7 cellular contexts compared by ENCODE assay signal in the genomic region with DNA sequence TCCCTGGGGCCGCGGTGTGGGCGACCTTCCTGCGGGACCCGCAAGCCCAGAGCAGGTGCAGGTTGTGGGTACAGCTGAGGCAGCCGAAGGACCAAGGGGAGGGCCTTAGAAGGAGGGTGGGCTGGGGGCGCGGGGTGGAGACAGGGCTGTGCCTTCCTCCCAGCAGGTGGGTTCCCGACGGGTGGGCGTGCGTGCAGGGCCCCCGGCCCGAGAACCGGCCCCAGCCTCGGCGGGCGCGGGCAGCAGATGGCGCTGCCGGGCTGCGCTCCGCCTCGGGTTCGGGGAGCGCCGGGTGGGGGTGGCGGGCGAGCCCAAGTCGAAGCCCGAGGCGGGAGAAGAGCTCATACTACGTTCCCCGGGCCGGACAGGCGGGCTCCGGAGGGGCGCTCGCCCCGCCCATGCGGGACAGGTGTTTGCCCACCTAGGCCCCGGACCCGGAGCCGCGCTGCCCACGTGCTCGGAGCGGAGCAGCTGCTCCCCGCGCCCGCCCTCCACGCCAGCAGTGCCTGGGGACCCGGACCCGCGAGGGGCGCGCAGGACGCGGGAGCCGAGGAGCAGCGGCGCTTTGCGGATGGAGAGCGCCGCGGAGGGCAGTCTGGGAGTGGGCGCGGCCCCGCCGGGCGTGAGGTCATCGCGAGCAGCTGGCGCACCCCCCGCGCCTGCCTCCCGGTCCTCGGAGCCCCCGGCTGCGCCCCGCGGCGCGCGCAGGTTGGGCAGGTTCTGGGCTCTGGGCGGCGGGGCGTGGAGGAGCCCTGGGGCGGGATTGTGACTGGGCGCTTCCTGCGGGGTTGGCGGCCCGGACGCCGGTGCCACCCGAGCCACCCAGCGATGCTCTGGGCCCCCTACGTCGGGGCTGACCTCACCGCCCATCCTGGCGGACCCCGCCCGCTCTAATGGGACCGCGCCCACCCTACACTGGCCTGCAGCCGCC. TPM values are rescaled to one million over a fixed set of nuclear protein-coding genes. Genes with fewer than 3 reads are reported as not detected.
DNase-seq lines count a peak whose midpoint lies in the region; ATAC-seq and TF ChIP-seq lines count a peak whose summit lies in the region.

No MANE protein-coding gene starts in this region.

- H3K4me1 ChIP-seq in esophagus squamous epithelium (peaks cover 22 to 32% (median 28%) of the 10 kb centered on the region in 3 donors), upper lobe of right lung (peaks cover 24% of the 10 kb centered on the region)

- TF ChIP-seq CTCF in GM10266 (IDR thresholded peaks at IDR 0.05; ENCODE audit: control insufficient read depth, insufficient read depth, low read depth, missing control alignments) (peak; percentile 79), esophagus squamous epithelium (IDR thresholded peaks at IDR 0.05) (peak; percentile 54 to 83 (median 72)), upper lobe of right lung (IDR thresholded peaks at IDR 0.05) (peak; percentile 70)
- TF ChIP-seq CTCF in activated CD8-positive, alpha-beta T cell treated with anti-CD3 and anti-CD28 coated beads for 36 hours (IDR thresholded peaks at IDR 0.05) = peak; percentile 87

- WGBS in esophagus squamous epithelium, 2 donors = 0% methylated on average over 4 to 6 of the region's 106 CpGs

- DNase-seq in GM10266 (ENCODE audit: extremely low spot score) (peak; percentile 88), NCI-H1105 (lab: John Stamatoyannopoulos, UW) (peak; percentile 65), esophagus squamous epithelium (lab: John Stamatoyannopoulos, UW) (no peak), upper lobe of right lung (peak; percentile 83)
- peak; percentile 60 for DNase-seq in activated CD8-positive, alpha-beta T cell treated with anti-CD3 and anti-CD28 coated beads for 36 hours
- DNase-seq in natural killer cell treated with Interleukin-12 subunit alpha and Interleukin-12 subunit beta and Interleukin-15 and Interleukin-18, amount 100 ng/mL, for 72 hours (ENCODE audit: low spot score) = no peak

- H3K36me3 Mint-ChIP-seq in activated CD8-positive, alpha-beta T cell treated with anti-CD3 and anti-CD28 coated beads for 36 hours (ENCODE audit: low read depth) = no peaks in the 10 kb centered on the region
- H3K36me3 Mint-ChIP-seq in natural killer cell treated with Interleukin-12 subunit alpha and Interleukin-12 subunit beta and Interleukin-15 and Interleukin-18, amount 100 ng/mL, for 72 hours = no peaks in the 10 kb centered on the region

- TF ChIP-seq POLR2A in esophagus squamous epithelium (IDR thresholded peaks at IDR 0.05) = no peak

- H3K27ac ChIP-seq in esophagus squamous epithelium = peak overlapping the region in 3 of 4 donors; percentile 9 to 78 (median 43)
- no peak overlapping the region for H3K27ac ChIP-seq in upper lobe of right lung

- ATAC-seq in activated CD8-positive, alpha-beta T cell treated with anti-CD3 and anti-CD28 coated beads for 36 hours = peak; percentile 79
- peak; percentile 63 to 72 for ATAC-seq in natural killer cell treated with Interleukin-12 subunit alpha and Interleukin-12 subunit beta and Interleukin-15 and Interleukin-18, amount 100 ng/mL, for 72 hours
- peak; percentile 74 for ATAC-seq in upper lobe of right lung
- no peak for ATAC-seq in HG02571 (IDR thresholded peaks at IDR 0.05; ENCODE audit: unreplicated experiment)

- intact Hi-C loops in activated CD8-positive, alpha-beta T cell treated with anti-CD3 and anti-CD28 coated beads for 36 hours (cut with micrococcal nuclease) = no loop called here
- intact Hi-C loops in esophagus squamous epithelium (cut with DNase I) (no loop called here), upper lobe of right lung (cut with DNase I) (no loop called here)

- no peaks in the 10 kb centered on the region for H3K4me1 Mint-ChIP-seq in activated CD8-positive, alpha-beta T cell treated with anti-CD3 and anti-CD28 coated beads for 36 hours (ENCODE audit: low read depth)
- no peaks in the 10 kb centered on the region for H3K4me1 Mint-ChIP-seq in natural killer cell treated with Interleukin-12 subunit alpha and Interleukin-12 subunit beta and Interleukin-15 and Interleukin-18, amount 100 ng/mL, for 72 hours (ENCODE audit: low read depth in 2 of 2)

- no peak overlapping the region for H3K4me3 Mint-ChIP-seq in activated CD8-positive, alpha-beta T cell treated with anti-CD3 and anti-CD28 coated beads for 36 hours
- no peak overlapping the region for H3K4me3 Mint-ChIP-seq in natural killer cell treated with Interleukin-12 subunit alpha and Interleukin-12 subunit beta and Interleukin-15 and Interleukin-18, amount 100 ng/mL, for 72 hours

- CTCF ChIA-PET in activated CD8-positive, alpha-beta T cell treated with anti-CD3 and anti-CD28 coated beads for 36 hours (lab: Charles Lee) = interaction anchor here (0.7 to 7.3 kb wide), 26 partner anchors 9 to 147 kb away, joined by 3 to 170 read pairs (median 7); no protein-coding TSS in a partner anchor

- no peak overlapping the region for H3K27ac Mint-ChIP-seq in activated CD8-positive, alpha-beta T cell treated with anti-CD3 and anti-CD28 coated beads for 36 hours
- no peak overlapping the region for H3K27ac Mint-ChIP-seq in natural killer cell treated with Interleukin-12 subunit alpha and Interleukin-12 subunit beta and Interleukin-15 and Interleukin-18, amount 100 ng/mL, for 72 hours

- H3K4me3 ChIP-seq in esophagus squamous epithelium (peak overlapping the region; percentile 15 to 62 (median 36)), upper lobe of right lung (peak overlapping the region; percentile 46)

- H3K9me3 ChIP-seq in esophagus squamous epithelium = no peaks in the 10 kb centered on the region
- H3K9me3 ChIP-seq in upper lobe of right lung = no peaks in the 10 kb centered on the region

- H3K9me3 Mint-ChIP-seq in activated CD8-positive, alpha-beta T cell treated with anti-CD3 and anti-CD28 coated beads for 36 hours = no peaks in the 10 kb centered on the region
- no peaks in the 10 kb centered on the region for H3K9me3 Mint-ChIP-seq in natural killer cell treated with Interleukin-12 subunit alpha and Interleukin-12 subunit beta and Interleukin-15 and Interleukin-18, amount 100 ng/mL, for 72 hours

- H3K27me3 Mint-ChIP-seq in activated CD8-positive, alpha-beta T cell treated with anti-CD3 and anti-CD28 coated beads for 36 hours = peaks cover 22% of the 10 kb centered on the region
- peaks cover 12 to 21% of the 10 kb centered on the region in 2 donors for H3K27me3 Mint-ChIP-seq in natural killer cell treated with Interleukin-12 subunit alpha and Interleukin-12 subunit beta and Interleukin-15 and Interleukin-18, amount 100 ng/mL, for 72 hours

- H3K27me3 ChIP-seq in esophagus squamous epithelium (peaks cover 4 to 78% (median 7%) of the 10 kb centered on the region in 4 donors), upper lobe of right lung (peaks cover 25% of the 10 kb centered on the region)

- H3K36me3 ChIP-seq in esophagus squamous epithelium (no peaks in the 10 kb centered on the region), upper lobe of right lung (no peaks in the 10 kb centered on the region)

- POLR2A ChIA-PET in activated CD8-positive, alpha-beta T cell treated with anti-CD3 and anti-CD28 coated beads for 36 hours (lab: Charles Lee) = interaction anchor here (2.7 kb wide), 1 partner anchor 27 kb away, joined by 11 read pairs; no protein-coding TSS in a partner anchor

RNA-seq across cellular contexts. Expression of a gene that starts 25.3 kb away (rescaled TPM):
- 1 to 10 TPM; 1.4 to 2.0 TPM for total RNA-seq in activated CD8-positive, alpha-beta T cell treated with anti-CD3 and anti-CD28 coated beads for 36 hours
- total RNA-seq in esophagus squamous epithelium (1 to 10 TPM in 2 of 4 donors, under 1 TPM in 2; 0.12 to 1.3 (median 0.64) TPM), upper lobe of right lung (18.0 TPM)
- 1 to 10 TPM; 4.2 to 5.4 TPM for total RNA-seq in natural killer cell treated with Interleukin-12 subunit alpha and Interleukin-12 subunit beta and Interleukin-15 and Interleukin-18, amount 100 ng/mL, for 72 hours

RNA-seq across cellular contexts. Expression of a gene that starts 38.3 kb away (rescaled TPM):
- not detected for total RNA-seq in activated CD8-positive, alpha-beta T cell treated with anti-CD3 and anti-CD28 coated beads for 36 hours
- total RNA-seq in esophagus squamous epithelium = not detected
- total RNA-seq in natural killer cell treated with Interleukin-12 subunit alpha and Interleukin-12 subunit beta and Interleukin-15 and Interleukin-18, amount 100 ng/mL, for 72 hours = not detected
- not detected for total RNA-seq in upper lobe of right lung

RNA-seq across cellular contexts. Expression of a gene that starts 51.3 kb away (rescaled TPM):
- not detected for total RNA-seq in activated CD8-positive, alpha-beta T cell treated with anti-CD3 and anti-CD28 coated beads for 36 hours
- not detected for total RNA-seq in esophagus squamous epithelium
- not detected for total RNA-seq in natural killer cell treated with Interleukin-12 subunit alpha and Interleukin-12 subunit beta and Interleukin-15 and Interleukin-18, amount 100 ng/mL, for 72 hours
- total RNA-seq in upper lobe of right lung = not detected

Comparison
In these comparisons a context has a peak if more than half of its experiments do, and no peak if none do; other contexts are left out.
1. DNase-seq: peak in GM10266 (single experiment), NCI-H1105 (single experiment), activated CD8-positive, alpha-beta T cell treated with anti-CD3 and anti-CD28 coated beads for 36 hours (single experiment) and upper lobe of right lung (single experiment); none in esophagus squamous epithelium (single experiment) and natural killer cell treated with Interleukin-12 subunit alpha and Interleukin-12 subunit beta and Interleukin-15 and Interleukin-18, amount 100 ng/mL, for 72 hours (single experiment).
2. Peak in every context shown above with its lines, with median percentiles within 50 percentile points of each other: CTCF ChIP-seq.